9 cellular contexts compared by ENCODE assay signal in the genomic region with DNA sequence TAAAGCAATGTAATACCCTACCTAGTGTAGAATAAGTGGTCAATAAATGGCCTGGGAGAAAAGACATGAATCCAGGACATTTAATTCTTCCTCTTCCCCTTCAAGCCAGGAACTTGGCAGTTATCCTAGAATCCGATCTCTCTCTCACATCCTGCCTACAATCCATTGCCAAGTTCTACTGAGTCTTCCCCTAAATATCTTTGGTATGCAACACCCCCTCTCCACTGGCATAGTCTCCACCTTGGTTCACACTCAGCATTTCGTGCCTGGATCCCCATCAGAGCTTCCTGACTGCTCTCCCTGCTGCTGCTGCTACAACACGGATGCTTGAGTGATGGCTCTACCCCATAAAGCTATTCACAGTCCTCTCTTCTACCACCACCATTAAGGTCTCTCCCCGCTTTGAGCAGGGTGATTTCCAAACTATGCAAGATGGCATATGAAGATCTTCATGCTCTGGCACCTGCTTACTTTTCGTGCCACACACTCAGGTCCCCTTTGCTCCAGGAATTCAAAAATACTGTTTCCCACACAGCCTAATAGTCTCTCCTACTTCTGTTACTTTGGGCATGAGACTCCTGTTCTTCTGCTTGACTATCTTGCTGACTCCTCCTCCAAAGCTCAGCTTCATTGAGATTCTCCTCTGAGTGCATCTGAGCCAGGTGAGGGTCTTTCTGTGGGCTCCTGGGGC. TPM values are rescaled to one million over a fixed set of nuclear protein-coding genes. Genes with fewer than 3 reads are reported as not detected.
A peak's percentile ranks its signal among the peaks of the same experiment; 100 is the strongest.
DNase-seq lines count a peak whose midpoint lies in the region; ATAC-seq, FAIRE-seq and TF ChIP-seq lines count a peak whose summit lies in the region.
"Had no signal": no experiment of that assay in that cellular context is flagged by ENCODE, and none has a peak within 500 bp of the region (broad histone marks: within the 10 kb centered on the region; RNA-seq: fewer than 3 reads in every experiment).

No MANE protein-coding gene starts in this region.

- no peaks in the 10 kb centered on the region for H3K9me1 ChIP-seq in keratinocyte (ENCODE audit: control insufficient read depth, extremely low read depth, insufficient read depth, low read length)

- POLR2A ChIA-PET in A549 (lab: Yijun Ruan, JAX) = no interaction called here

- no peaks in the 10 kb centered on the region for H3K36me3 Mint-ChIP-seq in brain

- no peak overlapping the region; the same call in 2 of the 3 replicates for H3K4me3 ChIP-seq in A549
- no peak overlapping the region for H3K4me3 ChIP-seq in keratinocyte (ENCODE audit: control insufficient read depth in 2 of 3, extremely low read depth in 1 of 3, insufficient read depth in 2 of 3, low read depth in 1 of 3, low read length in 3 of 3)
- H3K4me3 ChIP-seq: stomach had no signal

- DNase-seq in A549 (ENCODE audit: low read depth in 1 of 2, low spot score in 1 of 2) = peak; percentile 37 to 74
- DNase-seq in HS-27A (ENCODE audit: low read depth) = peak; percentile 89
- peak; percentile 44 for DNase-seq in keratinocyte (ENCODE audit: low read depth, low spot score)
- no peak for DNase-seq in NCI-H345 (lab: John Stamatoyannopoulos, UW)
- DNase-seq in NCI-H2107 treated with DMSO at 0.1 percent for 48 hours (lab: John Stamatoyannopoulos, UW; ENCODE audit: unreplicated experiment) = no peak
- no peak for DNase-seq in pons (ENCODE audit: low spot score)
- DNase-seq: stomach had no signal

- no peaks in the 10 kb centered on the region for H3K27me3 ChIP-seq in keratinocyte (ENCODE audit: control insufficient read depth, extremely low read depth, insufficient read depth, low read length)
- H3K27me3 ChIP-seq: stomach had no signal

- peak; percentile 17 to 51; a peak in 2 of 5 replicates for TF ChIP-seq EP300 in A549 (IDR thresholded peaks at IDR 0.05)

- ATAC-seq in A549 (peak; percentile 90 to 96), HG02870 (IDR thresholded peaks at IDR 0.05; ENCODE audit: unreplicated experiment) (no peak)

- dilution Hi-C loops in keratinocyte (cut with MboI; ENCODE audit: extremely low pct_ligation_motif_present, low sequenced_read_pairs) = no loop called here

- H3K4me1 Mint-ChIP-seq in brain = peaks cover 55% of the 10 kb centered on the region

- FAIRE-seq in A549 (lab: Jason Lieb, UNC) = peak; percentile 28
- FAIRE-seq in keratinocyte (lab: Jason Lieb, UNC) = peak; percentile 100

- peak overlapping the region; percentile 69 for H3K4me2 ChIP-seq in A549
- peak overlapping the region; percentile 58 for H3K4me2 ChIP-seq in keratinocyte (ENCODE audit: control insufficient read depth, extremely low read depth, insufficient read depth, low read depth, low read length)

- no peak overlapping the region for H3K9ac ChIP-seq in keratinocyte (ENCODE audit: control insufficient read depth, extremely low read depth, insufficient read depth, low read length)

- TF ChIP-seq CTCF in A549 (IDR thresholded peaks at IDR 0.05) (no peak), brain (conservative IDR thresholded peaks at IDR 0.05) (no peak), keratinocyte (optimal IDR thresholded peaks at IDR 0.05 in 1 of 3, IDR thresholded peaks at IDR 0.05 in 1 of 3, conservative IDR thresholded peaks at IDR 0.05 in 1 of 3; ENCODE audit: extremely low read depth in 1 of 3, insufficient read depth in 2 of 3, low read length in 3 of 3) (no peak)

- H3K27ac ChIP-seq in A549 (peak overlapping the region; percentile 69 to 81), keratinocyte (ENCODE audit: control insufficient read depth, insufficient read depth, low read length) (no peak overlapping the region)
- H3K27ac ChIP-seq: stomach had no signal

- no peak for TF ChIP-seq POLR2A in A549 (IDR thresholded peaks at IDR 0.05; ENCODE audit: low read length)

- no peaks in the 10 kb centered on the region for H3K79me2 ChIP-seq in keratinocyte (ENCODE audit: control insufficient read depth, insufficient read depth, low read length)

- H4K20me1 ChIP-seq in keratinocyte (ENCODE audit: control insufficient read depth, extremely low read depth, insufficient read depth, low read length) = no peaks in the 10 kb centered on the region

- peak; percentile 21 to 32; a peak in 2 of 5 replicates for TF ChIP-seq RAD21 in A549 (conservative IDR thresholded peaks at IDR 0.05 in 1 of 2, IDR thresholded peaks at IDR 0.05 in 1 of 2)

- H3K4me3 Mint-ChIP-seq in brain = peak overlapping the region in 3 of 5 experiments; percentile 24 to 53 (median 32)

- 11% methylated on average over 5 of the region's 5 CpGs for WGBS in A549 (ENCODE audit: missing lambda C conversion rate)

- H3K27me3 Mint-ChIP-seq in brain = peaks cover 10% of the 10 kb centered on the region

- peak overlapping the region in 4 of 5 experiments; percentile 8 to 41 (median 16) for H3K27ac Mint-ChIP-seq in brain

- CTCF ChIA-PET in A549 (lab: Yijun Ruan, JAX) = interaction anchor here (0.9 kb wide), 1 partner anchor 454 kb away, joined by 3 read pairs; no protein-coding TSS in a partner anchor

- H3K4me1 ChIP-seq in A549 (peaks cover 31% of the 10 kb centered on the region), keratinocyte (ENCODE audit: control insufficient read depth, extremely low read depth, insufficient read depth, low read length) (peaks cover 27% of the 10 kb centered on the region)

- H2AFZ ChIP-seq in keratinocyte (ENCODE audit: control insufficient read depth, low read length) = peak overlapping the region; percentile 50

- H3K9me3 ChIP-seq in A549 (no peaks in the 10 kb centered on the region), keratinocyte (ENCODE audit: control insufficient read depth, low read depth, low read length) (no peaks in the 10 kb centered on the region)
- H3K9me3 ChIP-seq: stomach had no signal

- no peaks in the 10 kb centered on the region for H3K36me3 ChIP-seq in keratinocyte (ENCODE audit: control insufficient read depth in 2 of 2, extremely low read depth in 1 of 2, insufficient read depth in 2 of 2, low read length in 2 of 2)
- H3K36me3 ChIP-seq: stomach had no signal

- H3K9me3 Mint-ChIP-seq in brain = no peaks in the 10 kb centered on the region

TF ChIP-seq in A549, 52 proteins besides CTCF, POLR2A, EP300 and RAD21 (continues in another document):
- TF ChIP-seq, protein P1, sequence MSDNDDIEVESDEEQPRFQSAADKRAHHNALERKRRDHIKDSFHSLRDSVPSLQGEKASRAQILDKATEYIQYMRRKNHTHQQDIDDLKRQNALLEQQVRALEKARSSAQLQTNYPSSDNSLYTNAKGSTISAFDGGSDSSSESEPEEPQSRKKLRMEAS (IDR thresholded peaks at IDR 0.05) = peak; percentile 52
- TF ChIP-seq HOXB13 (CRISPR knock-in tag; IDR thresholded peaks at IDR 0.05; ENCODE audit: low read depth) (no peak), GATA3 (IDR thresholded peaks at IDR 0.05; ENCODE audit: borderline replicate concordance) (peak; percentile 72; the same call in 1 of the 2 replicates), BHLHE40 (IDR thresholded peaks at IDR 0.05; ENCODE audit: low read depth, low read length) (no peak), JUN (IDR thresholded peaks at IDR 0.05) (peak; percentile 45 to 62; a peak in 2 of 5 replicates), CBX2 (IDR thresholded peaks at IDR 0.05; ENCODE audit: borderline replicate concordance, low read depth) (no peak), RNF2 (IDR thresholded peaks at IDR 0.05; ENCODE audit: borderline replicate concordance, low read depth) (no peak), SREBF2 (IDR thresholded peaks at IDR 0.05) (no peak), FOSL2 (IDR thresholded peaks at IDR 0.05) (no peak), FOSL2 (CRISPR knock-in tag; IDR thresholded peaks at IDR 0.05) (peak; percentile 50; the same call in 1 of the 2 replicates), JUNB (IDR thresholded peaks at IDR 0.05) (peak; percentile 59)
- TF ChIP-seq, protein P2, sequence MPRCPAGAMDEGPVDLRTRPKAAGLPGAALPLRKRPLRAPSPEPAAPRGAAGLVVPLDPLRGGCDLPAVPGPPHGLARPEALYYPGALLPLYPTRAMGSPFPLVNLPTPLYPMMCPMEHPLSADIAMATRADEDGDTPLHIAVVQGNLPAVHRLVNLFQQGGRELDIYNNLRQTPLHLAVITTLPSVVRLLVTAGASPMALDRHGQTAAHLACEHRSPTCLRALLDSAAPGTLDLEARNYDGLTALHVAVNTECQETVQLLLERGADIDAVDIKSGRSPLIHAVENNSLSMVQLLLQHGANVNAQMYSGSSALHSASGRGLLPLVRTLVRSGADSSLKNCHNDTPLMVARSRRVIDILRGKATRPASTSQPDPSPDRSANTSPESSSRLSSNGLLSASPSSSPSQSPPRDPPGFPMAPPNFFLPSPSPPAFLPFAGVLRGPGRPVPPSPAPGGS (IDR thresholded peaks at IDR 0.05) = no peak
- TF ChIP-seq, protein P3, sequence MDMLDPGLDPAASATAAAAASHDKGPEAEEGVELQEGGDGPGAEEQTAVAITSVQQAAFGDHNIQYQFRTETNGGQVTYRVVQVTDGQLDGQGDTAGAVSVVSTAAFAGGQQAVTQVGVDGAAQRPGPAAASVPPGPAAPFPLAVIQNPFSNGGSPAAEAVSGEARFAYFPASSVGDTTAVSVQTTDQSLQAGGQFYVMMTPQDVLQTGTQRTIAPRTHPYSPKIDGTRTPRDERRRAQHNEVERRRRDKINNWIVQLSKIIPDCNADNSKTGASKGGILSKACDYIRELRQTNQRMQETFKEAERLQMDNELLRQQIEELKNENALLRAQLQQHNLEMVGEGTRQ (IDR thresholded peaks at IDR 0.05) = no peak
- TF ChIP-seq, protein P4, sequence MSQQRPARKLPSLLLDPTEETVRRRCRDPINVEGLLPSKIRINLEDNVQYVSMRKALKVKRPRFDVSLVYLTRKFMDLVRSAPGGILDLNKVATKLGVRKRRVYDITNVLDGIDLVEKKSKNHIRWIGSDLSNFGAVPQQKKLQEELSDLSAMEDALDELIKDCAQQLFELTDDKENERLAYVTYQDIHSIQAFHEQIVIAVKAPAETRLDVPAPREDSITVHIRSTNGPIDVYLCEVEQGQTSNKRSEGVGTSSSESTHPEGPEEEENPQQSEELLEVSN (IDR thresholded peaks at IDR 0.05; ENCODE audit: borderline replicate concordance, low read depth) = no peak

RNA-seq across cellular contexts. Expression of a gene that starts 4.8 kb away (rescaled TPM):
- 5.4 and 5.9 TPM in 2 replicates for polyA plus RNA-seq in A549 (2011; rRNA removed)
- polyA plus RNA-seq in A549 (2012; cell fraction: cytosol; rRNA removed) = 0.24 and 0.31 TPM in 2 replicates
- 0.28 and 0.70 TPM in 2 replicates for polyA plus RNA-seq in A549 (2012; cell fraction: nucleus; rRNA removed)
- polyA plus RNA-seq in A549 (2017; fragmentation: RNase III; extraction: RNeasy Plus Mini Kit Qiagen cat#74134 plus additional on column Dnase treatment) = 0.56 to 0.66 TPM (median 0.58 TPM) in 3 replicates
- 12.8 and 13.5 TPM in 2 replicates for polyA minus RNA-seq in A549 (2011; rRNA and poly(A)+ RNA removed)
- polyA plus RNA-seq in brain (ENCODE audit: insufficient read depth, low read depth, low replicate concordance) = 22.3 TPM
- polyA plus RNA-seq in keratinocyte = 8.2 to 9.1 TPM (median 8.3 TPM) in 3 replicates
- polyA plus RNA-seq in keratinocyte (2011; ENCODE audit: low read depth) = 24.9 TPM
- polyA plus RNA-seq in keratinocyte (2011; cell fraction: cytosol; rRNA removed) = 4.8 and 8.0 TPM in 2 replicates
- 11.4 and 14.2 TPM in 2 replicates for polyA plus RNA-seq in keratinocyte (2011; cell fraction: nucleus; rRNA removed)
- 5.9 and 7.2 TPM in 2 replicates for polyA plus RNA-seq in keratinocyte (2012; ENCODE audit: low replicate concordance)
- 8.6 to 32.0 TPM (median 27.7 TPM) in 3 replicates for polyA minus RNA-seq in keratinocyte
- 9.8 TPM for polyA minus RNA-seq in keratinocyte (2011; cell fraction: cytosol; rRNA and poly(A)+ RNA removed)
- 23.5 and 49.6 TPM in 2 replicates for polyA minus RNA-seq in keratinocyte (2011; cell fraction: nucleus; rRNA and poly(A)+ RNA removed)

Comparison
In these comparisons a context has a peak if more than half of its experiments do, and no peak if none do; other contexts are left out.
1. DNase-seq: peak in A549 (2 of 2), HS-27A (single experiment) and keratinocyte (single experiment); none in NCI-H345 (single experiment), NCI-H2107 treated with DMSO at 0.1 percent for 48 hours (single experiment) and pons (single experiment).